16 cellular contexts compared by ENCODE assay signal in the genomic region with DNA sequence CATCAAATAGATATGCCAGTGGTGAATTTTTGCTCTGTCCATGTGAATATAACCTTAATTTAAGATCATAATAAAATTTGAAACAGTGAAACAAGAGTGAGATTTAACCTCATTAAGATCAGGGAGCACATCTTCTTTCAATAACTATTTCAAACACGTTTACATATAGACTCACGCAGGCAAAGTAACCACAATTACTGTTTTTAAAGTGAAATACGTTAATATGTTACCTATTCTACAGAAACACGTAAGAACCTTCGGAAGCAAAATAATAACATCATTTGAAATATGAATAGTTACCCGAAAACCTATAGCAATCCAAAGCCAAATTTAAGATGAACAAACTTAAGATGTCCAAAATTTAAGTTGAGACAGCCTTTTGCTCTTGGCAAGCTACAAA.
DNase-seq lines count a peak whose midpoint lies in the region; ATAC-seq lines count a peak whose summit lies in the region.
"Had no signal": no experiment of that assay in that cellular context is flagged by ENCODE, and none has a peak within 500 bp of the region (broad histone marks: within the 10 kb centered on the region; RNA-seq: fewer than 3 reads in every experiment).

No MANE protein-coding gene starts in this region.

- DNase-seq in occipital lobe (lab: John Stamatoyannopoulos, UW) (no peak), T1000 (lab: John Stamatoyannopoulos, UW) (no peak), ureter (ENCODE audit: low spot score) (no peak), NOMO-1 (lab: John Stamatoyannopoulos, UW; ENCODE audit: unreplicated experiment in 2 of 2) (no peak)
- DNase-seq: activated CD8-positive, alpha-beta T cell treated with anti-CD3 and anti-CD28 coated beads for 36 hours; caudate nucleus; effector CD4-positive, alpha-beta T cell; GOT3; left lung; NCI-H187 treated with DMSO at 0.1 percent for 48 hours; right lobe of liver; SK-N-SH had no signal

- ATAC-seq in GM18909 (IDR thresholded peaks at IDR 0.05; ENCODE audit: poor library complexity, unreplicated experiment) (peak; percentile 60), GM21786 (IDR thresholded peaks at IDR 0.05; ENCODE audit: unreplicated experiment) (peak; percentile 41), HG03159 (IDR thresholded peaks at IDR 0.05; ENCODE audit: unreplicated experiment) (peak; percentile 48)
- ATAC-seq: activated CD8-positive, alpha-beta T cell treated with anti-CD3 and anti-CD28 coated beads for 36 hours; left lung; Panc1; right lobe of liver had no signal
